ENCODE assay signal across 22 cellular contexts in genomic region chr6:90753820-90754604, GRCh38.
DNase-seq lines count a peak whose midpoint lies in the region; ATAC-seq, FAIRE-seq and TF ChIP-seq lines count a peak whose summit lies in the region.
"Had no signal": no experiment of that assay in that cellular context is flagged by ENCODE, and none has a peak within 500 bp of the region (broad histone marks: within the 10 kb centered on the region; RNA-seq: fewer than 3 reads in every experiment).

No MANE protein-coding gene starts in this region.

- DNase-seq in HepG2 (ENCODE audit: low spot score) (no peak), right lobe of liver (no peak), left lung (no peak), gastrocnemius medialis (no peak), HEK293T (ENCODE audit: extremely low spot score) (no peak)
- DNase-seq: CD8-positive, alpha-beta memory T cell; DMS79; KBM-7; MM.1S; NCI-H1105; NCI-H146; NCI-H2029; NCI-H345; NCI-H524; NCI-H774; SIG-M5 had no signal

- intact Hi-C loops in HepG2 (cut with micrococcal nuclease; ENCODE audit: unreplicated experiment), result no loop called here
- intact Hi-C loops in right lobe of liver (cut with DNase I), result no loop called here
- intact Hi-C loops in left lung (cut with DNase I), result no loop called here
- intact Hi-C loops in gastrocnemius medialis (cut with DNase I; ENCODE audit: low total_unique reads), result no loop called here

- no peaks in the 10 kb centered on the region for H3K27me3 ChIP-seq in HepG2 (ENCODE audit: control insufficient read depth in 1 of 2, insufficient read depth in 2 of 2, low read length in 2 of 2)
- H3K27me3 ChIP-seq in right lobe of liver, result no peaks in the 10 kb centered on the region
- no peaks in the 10 kb centered on the region for H3K27me3 ChIP-seq in left lung
- no peaks in the 10 kb centered on the region for H3K27me3 ChIP-seq in gastrocnemius medialis

- no peak overlapping the region for H2AFZ ChIP-seq in HepG2 (ENCODE audit: low read length)

- TF ChIP-seq EP300 in HepG2 (IDR thresholded peaks at IDR 0.05; ENCODE audit: low read depth in 2 of 2, low read length in 2 of 2), result no peak
- TF ChIP-seq EP300 in HepG2 (CRISPR knock-in tag; IDR thresholded peaks at IDR 0.05; ENCODE audit: borderline replicate concordance), result no peak

- CTCF ChIA-PET in HepG2 (lab: Yijun Ruan, JAX; ENCODE audit: low intra/inter-chr PET ratio, low total read pairs) (no interaction called here), HEK293T (lab: Yijun Ruan, JAX) (interaction anchor here (0.6 to 1.3 kb wide), 2 partner anchors 96 to 231 kb away, joined by 3 read pairs; no protein-coding TSS in a partner anchor)

- H4K20me1 ChIP-seq in HepG2 (ENCODE audit: insufficient read depth, low read length), result no peaks in the 10 kb centered on the region

- no peak overlapping the region for H3K9ac ChIP-seq in HepG2 (ENCODE audit: insufficient read depth, low read depth, low read length)

- no peaks in the 10 kb centered on the region for H3K79me2 ChIP-seq in HepG2 (ENCODE audit: insufficient read depth, low read length)

- TF ChIP-seq POLR2A in HepG2 (IDR thresholded peaks at IDR 0.05; ENCODE audit: insufficient read depth in 1 of 2, low read depth in 2 of 2, low read length in 2 of 2) (no peak), right lobe of liver (IDR thresholded peaks at IDR 0.05) (no peak), gastrocnemius medialis (IDR thresholded peaks at IDR 0.05) (no peak)

- H3K27ac ChIP-seq in HepG2 (ENCODE audit: extremely low read length, insufficient read depth, low read length), result no peak overlapping the region
- H3K27ac ChIP-seq in right lobe of liver, result no peak overlapping the region
- H3K27ac ChIP-seq in left lung, result no peak overlapping the region
- H3K27ac ChIP-seq in gastrocnemius medialis, result peak overlapping the region in 3 of 4 donors; percentile 50 to 64 (median 57)
- H3K27ac ChIP-seq: C4-2B had no signal

- ATAC-seq in HepG2 (peak; percentile 57; the same call in 2 of the 3 replicates), right lobe of liver (no peak), left lung (peak; percentile 19), gastrocnemius medialis (peak; percentile 72 to 99), HG03354 (IDR thresholded peaks at IDR 0.05; ENCODE audit: poor library complexity, severe bottlenecking, unreplicated experiment) (no peak), HG02678 (IDR thresholded peaks at IDR 0.05; ENCODE audit: unreplicated experiment) (no peak)
- ATAC-seq: HCT116, Panc1 had no signal

- FAIRE-seq in HepG2 (lab: Jason Lieb, UNC), result no peak
- FAIRE-seq: H1 had no signal

- POLR2A ChIA-PET in HepG2 (lab: Yijun Ruan, JAX) (no interaction called here), HEK293T (lab: Yijun Ruan, JAX) (no interaction called here)

- H3K4me2 ChIP-seq in HepG2 (ENCODE audit: low read depth, low read length), result no peak overlapping the region

- H3K4me3 ChIP-seq in HepG2 (replicated peaks in 1 of 3; ENCODE audit: insufficient read depth in 1 of 3, low read depth in 2 of 3, low read length in 3 of 3) (no peak overlapping the region), right lobe of liver (no peak overlapping the region), left lung (no peak overlapping the region), gastrocnemius medialis (no peak overlapping the region)

- no peak for TF ChIP-seq CTCF in HepG2 (CRISPR knock-in tag; IDR thresholded peaks at IDR 0.05)
- no peak for TF ChIP-seq CTCF in right lobe of liver (IDR thresholded peaks at IDR 0.05)
- no peak for TF ChIP-seq CTCF in left lung (IDR thresholded peaks at IDR 0.05)
- TF ChIP-seq CTCF in gastrocnemius medialis (IDR thresholded peaks at IDR 0.05 in 4 of 5, conservative IDR thresholded peaks at IDR 0.05 in 1 of 5), result no peak

- BruUV-seq in HepG2 (replicated peaks; lab: Mats Ljungman, UMichigan), result no TSS peak

- 2% methylated on average over 8 of the region's 8 CpGs for WGBS in HepG2 (ENCODE audit: low lambda C conversion rate)
- 14% methylated on average over 8 of the region's 8 CpGs for WGBS in right lobe of liver (ENCODE audit: insufficient coverage, low coverage, low lambda C conversion rate, missing lambda C conversion rate)

- in situ Hi-C loops in HepG2 (cut with HindIII; ENCODE audit: extremely low pct_ligation_motif_present, low pct_unique_long_range_greater_than_20kb) (no loop called here), gastrocnemius medialis (cut with MboI; ENCODE audit: low sequenced_read_pairs in 4 of 4) (no loop called here)

- TF ChIP-seq RAD21 in HepG2 (CRISPR knock-in tag; IDR thresholded peaks at IDR 0.05), result no peak

- no peaks in the 10 kb centered on the region for H3K4me1 ChIP-seq in HepG2 (ENCODE audit: insufficient read depth, low read length)
- H3K4me1 ChIP-seq in right lobe of liver, result no peaks in the 10 kb centered on the region
- no peaks in the 10 kb centered on the region for H3K4me1 ChIP-seq in left lung
- peaks cover 3 to 14% of the 10 kb centered on the region in 2 donors for H3K4me1 ChIP-seq in gastrocnemius medialis

- H3K36me3 ChIP-seq in HepG2 (replicated peaks in 1 of 2; ENCODE audit: control insufficient read depth in 1 of 2, insufficient read depth in 2 of 2, low read length in 2 of 2) (no peaks in the 10 kb centered on the region), right lobe of liver (no peaks in the 10 kb centered on the region), left lung (no peaks in the 10 kb centered on the region), gastrocnemius medialis (no peaks in the 10 kb centered on the region)

- H3K9me3 ChIP-seq in HepG2 (ENCODE audit: low read length), result no peaks in the 10 kb centered on the region
- H3K9me3 ChIP-seq in right lobe of liver, result no peaks in the 10 kb centered on the region
- no peaks in the 10 kb centered on the region for H3K9me3 ChIP-seq in left lung
- no peaks in the 10 kb centered on the region for H3K9me3 ChIP-seq in gastrocnemius medialis

TF ChIP-seq in HepG2, 621 proteins besides CTCF, POLR2A, EP300 and RAD21:
- no peak for TF ChIP-seq FOXA1 (IDR thresholded peaks at IDR 0.05)
- peak; percentile 38; the same call in 1 of the 2 replicates for TF ChIP-seq FOXA1 (CRISPR knock-in tag; IDR thresholded peaks at IDR 0.05)
- no peak for TF ChIP-seq ZNF691 (CRISPR knock-in tag; IDR thresholded peaks at IDR 0.05; ENCODE audit: borderline replicate concordance, low read depth)

TF ChIP-seq in HEK293T, 16 proteins besides CTCF, POLR2A, EP300 and RAD21:
- no peak for TF ChIP-seq ZNF384 (IDR thresholded peaks at IDR 0.05)
- no peak for TF ChIP-seq HDGF (IDR thresholded peaks at IDR 0.05; ENCODE audit: borderline replicate concordance)
- TF ChIP-seq TARDBP (IDR thresholded peaks at IDR 0.05), result no peak
- no peak for TF ChIP-seq SUZ12 (IDR thresholded peaks at IDR 0.05)
- no peak for TF ChIP-seq FOXM1 (IDR thresholded peaks at IDR 0.05; ENCODE audit: borderline replicate concordance)
- no peak for TF ChIP-seq L3MBTL2 (conservative IDR thresholded peaks at IDR 0.05)
- TF ChIP-seq LEF1 (IDR thresholded peaks at IDR 0.05; ENCODE audit: borderline replicate concordance), result no peak
- no peak for TF ChIP-seq FOXK2 (IDR thresholded peaks at IDR 0.05)
- TF ChIP-seq ELF4 (IDR thresholded peaks at IDR 0.05), result no peak
- TF ChIP-seq CTBP1 (IDR thresholded peaks at IDR 0.05; ENCODE audit: borderline replicate concordance), result no peak
- no peak for TF ChIP-seq NFRKB (IDR thresholded peaks at IDR 0.05)
- TF ChIP-seq PKNOX1 (IDR thresholded peaks at IDR 0.05), result no peak
- no peak for TF ChIP-seq ARNT (IDR thresholded peaks at IDR 0.05)

Comparison
In these comparisons a context has a peak if more than half of its experiments do, and no peak if none do; other contexts are left out.
1. ATAC-seq: peak in HepG2 (single experiment), left lung (single experiment) and gastrocnemius medialis (2 of 2); none in right lobe of liver (0 of 4), HG03354 (single experiment) and HG02678 (single experiment).
2. H3K27ac ChIP-seq: peak in gastrocnemius medialis (3 of 4); none in HepG2 (single experiment), right lobe of liver (0 of 3) and left lung (0 of 2).